In genomic region chr11:119338318-119338890, GRCh38 we compare ENCODE assay signal across 8 cellular contexts. TPM values are rescaled to one million over a fixed set of nuclear protein-coding genes. Genes with fewer than 3 reads are reported as not detected.
A peak's percentile ranks its signal among the peaks of the same experiment; 100 is the strongest.
DNase-seq lines count a peak whose midpoint lies in the region; ATAC-seq, FAIRE-seq and TF ChIP-seq lines count a peak whose summit lies in the region.

No MANE protein-coding gene starts in this region.

- no peak for TF ChIP-seq EP300 in upper lobe of left lung (IDR thresholded peaks at IDR 0.05)

- peak; percentile 56 to 60 for ATAC-seq in upper lobe of left lung (ENCODE audit: low FRiP score in 2 of 2)
- ATAC-seq in GM21737 (IDR thresholded peaks at IDR 0.05; ENCODE audit: unreplicated experiment) = no peak

- H3K4me3 ChIP-seq in HL-60 (replicated peaks; ENCODE audit: insufficient read depth, low read length) (no peak overlapping the region), neuronal stem cell (ENCODE audit: low read length in 2 of 2) (peak overlapping the region in 1 of 2 donors; percentile 63), upper lobe of left lung (peak overlapping the region in 3 of 4 donors; percentile 8 to 65 (median 45))

- TF ChIP-seq POLR2A in upper lobe of left lung (IDR thresholded peaks at IDR 0.05) = no peak

- H2AFZ ChIP-seq in neuronal stem cell (ENCODE audit: low read length) = peak overlapping the region; percentile 18

- no CpG with 5 or more reads among the region's 17 CpGs for WGBS in neuronal stem cell (ENCODE audit: extremely low coverage in 2 of 2, insufficient read length in 2 of 2, insufficient replicate concordance in 1 of 2), 2 donors
- WGBS in upper lobe of left lung, 2 donors = 15 to 17% methylated on average over 14 to 17 of the region's 17 CpGs

- no peak overlapping the region for H2AK5ac ChIP-seq in neuronal stem cell (ENCODE audit: low read depth, low read length)

- H4K91ac ChIP-seq in neuronal stem cell (ENCODE audit: low read depth, low read length, poor library complexity) = no peak overlapping the region

- no peak overlapping the region for H3K27ac ChIP-seq in HL-60 (replicated peaks)
- peak overlapping the region; percentile 75 for H3K27ac ChIP-seq in neuronal stem cell (replicated peaks; ENCODE audit: low read length)
- peak overlapping the region; percentile 91 to 96 (median 92) for H3K27ac ChIP-seq in upper lobe of left lung

- no peak for FAIRE-seq in RCC 7860 (lab: Jason Lieb, UNC)

- peaks cover 16% of the 10 kb centered on the region in 2 donors for H3K36me3 ChIP-seq in neuronal stem cell (replicated peaks in 1 of 2; ENCODE audit: control insufficient read depth in 2 of 2, insufficient read depth in 2 of 2, low read length in 2 of 2)
- peaks cover 0 to 6% (median 1%) of the 10 kb centered on the region in 4 donors for H3K36me3 ChIP-seq in upper lobe of left lung

- H3K4me2 ChIP-seq in neuronal stem cell (ENCODE audit: insufficient read depth, low read length, poor library complexity, severe bottlenecking) = peak overlapping the region; percentile 71

- H3K27ac Mint-ChIP-seq in Calu3 (ENCODE audit: unreplicated experiment) = no peak overlapping the region

- H3K23ac ChIP-seq in neuronal stem cell (ENCODE audit: low read depth, low read length, poor library complexity) = no peak overlapping the region

- H3K18ac ChIP-seq in neuronal stem cell (ENCODE audit: low read length) = peak overlapping the region; percentile 71

- no peak overlapping the region for H4K8ac ChIP-seq in neuronal stem cell (ENCODE audit: low read depth, low read length)

- H3K4me1 Mint-ChIP-seq in Calu3 (ENCODE audit: low read depth, unreplicated experiment) = peaks cover 8% of the 10 kb centered on the region

- peaks cover 29% of the 10 kb centered on the region for H3K27me3 Mint-ChIP-seq in Calu3 (ENCODE audit: unreplicated experiment)

- no peak overlapping the region for H3K9ac ChIP-seq in neuronal stem cell (ENCODE audit: low read depth, low read length, poor library complexity)

- H2BK120ac ChIP-seq in neuronal stem cell (ENCODE audit: low read depth, low read length) = no peak overlapping the region

- peaks cover 24% of the 10 kb centered on the region for H3K27me3 ChIP-seq in HL-60 (ENCODE audit: insufficient read depth, poor library complexity, severe bottlenecking)
- peaks cover 6 to 30% (median 29%) of the 10 kb centered on the region in 3 experiments for H3K27me3 ChIP-seq in neuronal stem cell (ENCODE audit: control insufficient read depth in 3 of 3, insufficient read depth in 3 of 3, low read depth in 1 of 3, low read length in 3 of 3)
- peaks cover 0 to 17% (median 8%) of the 10 kb centered on the region in 4 donors for H3K27me3 ChIP-seq in upper lobe of left lung

- no peak overlapping the region for H2BK12ac ChIP-seq in neuronal stem cell (ENCODE audit: low read length)

- H3K4ac ChIP-seq in neuronal stem cell (ENCODE audit: low read length) = no peak overlapping the region

- peaks cover 22% of the 10 kb centered on the region for H3K79me1 ChIP-seq in neuronal stem cell (ENCODE audit: low read depth, low read length)

- H3K4me3 Mint-ChIP-seq in Calu3 (ENCODE audit: low read depth, unreplicated experiment) = no peak overlapping the region

- peak overlapping the region; percentile 51 for H2BK15ac ChIP-seq in neuronal stem cell (ENCODE audit: low read length)

- H3K9me3 Mint-ChIP-seq in Calu3 (ENCODE audit: low read depth, unreplicated experiment) = no peaks in the 10 kb centered on the region

- intact Hi-C loops in Calu3 (cut with micrococcal nuclease; ENCODE audit: unreplicated experiment) = no loop called here

- no TSS peak for BruUV-seq in Calu3 (replicated peaks; lab: Mats Ljungman, UMichigan)

- H3K14ac ChIP-seq in neuronal stem cell (ENCODE audit: low read length) = no peak overlapping the region

- TF ChIP-seq CTCF in Calu3 (IDR thresholded peaks at IDR 0.05; ENCODE audit: unreplicated experiment) (peak; percentile 42), HL-60 (IDR thresholded peaks at IDR 0.05; ENCODE audit: insufficient read depth, low read length) (peak; percentile 29), upper lobe of left lung (IDR thresholded peaks at IDR 0.05) (peak; percentile 67 to 79 (median 74))

- no peak overlapping the region for H2BK5ac ChIP-seq in neuronal stem cell (ENCODE audit: low read length)

- peaks cover 39% of the 10 kb centered on the region for H3K36me3 Mint-ChIP-seq in Calu3 (ENCODE audit: insufficient read depth, unreplicated experiment)

- H3K4me1 ChIP-seq in neuronal stem cell (ENCODE audit: control insufficient read depth in 2 of 2, insufficient read depth in 1 of 2, low read depth in 1 of 2, low read length in 2 of 2) (peaks cover 33 to 41% of the 10 kb centered on the region in 2 donors), upper lobe of left lung (peaks cover 49 to 70% (median 58%) of the 10 kb centered on the region in 4 donors)

- peak; percentile 74 for DNase-seq in Calu3
- peak in 1 of 2 experiments; percentile 70 for DNase-seq in HL-60 (ENCODE audit: low read depth in 1 of 2, low spot score in 1 of 2)
- peak; percentile 33 for DNase-seq in RCC 7860 (ENCODE audit: low spot score)
- peak; percentile 88 for DNase-seq in activated effector memory CD4-positive, alpha-beta T cell treated with anti-CD3 and anti-CD28 coated beads, Interleukin-2, amount 50 U/mL, for 16 hours
- DNase-seq in foreskin melanocyte = peak; percentile 62
- DNase-seq in neuronal stem cell (ENCODE audit: low spot score) = peak; percentile 88
- DNase-seq in upper lobe of left lung = peak in 1 of 2 donors; percentile 77

- CTCF ChIA-PET in Calu3 (lab: Charles Lee) = interaction anchor here (0.6 to 2.7 kb wide), 19 partner anchors 10 to 304 kb away, joined by 3 to 14 read pairs (median 4); partner anchors contain the start of gene USP2

- H3K9me3 ChIP-seq in neuronal stem cell (replicated peaks in 1 of 2; ENCODE audit: control insufficient read depth in 2 of 2, insufficient read depth in 1 of 2, low read depth in 1 of 2, low read length in 2 of 2) (no peaks in the 10 kb centered on the region), upper lobe of left lung (no peaks in the 10 kb centered on the region)

RNA-seq across cellular contexts. Expression of gene C1QTNF5, which starts 2.3 kb away (rescaled TPM):
- total RNA-seq in Calu3 (2022) (not detected in 2 replicates), upper lobe of left lung (10 to 100 TPM; 10.5 to 57.2 (median 26.4) TPM)
- polyA plus RNA-seq in neuronal stem cell (2013, experiment 1 of 2) = 3.1 TPM
- 3.3 TPM for polyA plus RNA-seq in neuronal stem cell (2013, experiment 2 of 2)

RNA-seq across cellular contexts. Expression of gene RNF26, which starts 4.1 kb away (rescaled TPM):
- 31.8 and 35.0 TPM in 2 replicates for total RNA-seq in Calu3 (2022)
- polyA plus RNA-seq in neuronal stem cell (2013, experiment 1 of 2) = 79.3 TPM
- polyA plus RNA-seq in neuronal stem cell (2013, experiment 2 of 2) = 79.8 TPM
- 10 to 100 TPM in 5 of 6 donors, 1 to 10 TPM in 1; 5.2 to 25.5 (median 14.8) TPM for total RNA-seq in upper lobe of left lung

RNA-seq across cellular contexts. Expression of gene MFRP, which starts 8.1 kb away (rescaled TPM):
- total RNA-seq in Calu3 (2022) = not detected in 2 replicates
- polyA plus RNA-seq in neuronal stem cell (2013, experiment 1 of 2) = not detected
- not detected for polyA plus RNA-seq in neuronal stem cell (2013, experiment 2 of 2)
- not detected for total RNA-seq in upper lobe of left lung

RNA-seq across cellular contexts. Expression of gene MCAM, which starts 21.5 kb away (rescaled TPM):
- total RNA-seq in Calu3 (2022) (11.1 and 25.1 TPM in 2 replicates), upper lobe of left lung (100 to 1,000 TPM in 3 of 6 donors, 10 to 100 TPM in 3; 39.8 to 222 (median 76.5) TPM)
- polyA plus RNA-seq in neuronal stem cell (2013, experiment 1 of 2) = 20.2 TPM
- polyA plus RNA-seq in neuronal stem cell (2013, experiment 2 of 2) = 19.8 TPM

RNA-seq across cellular contexts. Expression of gene USP2, which starts 43.1 kb away (rescaled TPM):
- total RNA-seq in Calu3 (2022) = 1.1 TPM in 2 replicates
- polyA plus RNA-seq in neuronal stem cell (2013, experiment 1 of 2) = 4.2 TPM
- 4.4 TPM for polyA plus RNA-seq in neuronal stem cell (2013, experiment 2 of 2)
- total RNA-seq in upper lobe of left lung = 1 to 10 TPM; 1.7 to 5.0 (median 3.0) TPM
